In the genomic region with DNA sequence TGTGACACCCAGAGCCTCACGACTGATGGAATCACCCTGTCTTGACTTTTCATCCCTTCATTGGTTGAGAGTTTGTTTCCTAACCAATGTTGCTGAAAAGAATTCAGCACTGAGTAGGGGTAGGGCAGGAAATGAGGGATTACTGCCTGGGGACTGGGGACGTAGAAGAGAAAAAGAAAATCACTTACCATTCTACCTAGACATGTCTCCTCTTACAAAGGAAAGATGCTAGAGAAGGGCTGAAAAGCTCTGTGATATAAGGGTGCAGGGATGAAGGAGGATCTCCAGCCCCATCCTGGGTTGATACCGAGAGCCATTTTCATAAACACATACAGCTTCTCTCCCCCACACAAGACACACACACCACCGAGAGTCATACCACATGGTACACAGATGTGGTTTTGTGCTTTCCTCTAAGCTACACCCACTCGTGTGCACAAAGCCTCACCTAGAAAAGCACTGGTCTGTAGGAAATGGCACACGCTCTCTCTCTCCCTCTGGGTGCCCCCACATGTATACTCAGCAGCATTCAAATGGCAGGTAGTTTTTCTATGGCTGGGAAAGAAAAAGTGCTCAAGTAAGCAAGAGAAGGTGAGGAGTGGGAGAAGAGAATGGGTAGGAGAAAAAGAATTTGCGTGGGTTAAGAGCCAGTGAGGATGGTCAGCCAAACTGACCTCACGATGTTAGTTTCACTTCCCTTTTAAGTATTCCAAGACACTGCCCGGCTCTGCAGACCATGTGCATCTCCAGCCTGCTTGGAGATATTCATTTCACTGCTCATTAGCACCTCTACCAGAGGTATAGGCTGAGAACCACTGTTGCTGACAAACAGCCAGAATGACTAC, we compare ENCODE assay signal across 8 cellular contexts.
DNase-seq lines count a peak whose midpoint lies in the region; ATAC-seq, FAIRE-seq and TF ChIP-seq lines count a peak whose summit lies in the region.

No MANE protein-coding gene starts in this region.

- intact Hi-C loops in HepG2 (cut with micrococcal nuclease; ENCODE audit: unreplicated experiment), result no loop called here

- 43% methylated on average over 9 of the region's 9 CpGs for WGBS in HepG2 (ENCODE audit: low lambda C conversion rate)

- POLR2A ChIA-PET in HepG2 (lab: Yijun Ruan, JAX), result no interaction called here

- FAIRE-seq in HepG2 (lab: Jason Lieb, UNC) (no peak), H54 (lab: Jason Lieb, UNC) (no peak)

- no peak overlapping the region for H3K9ac ChIP-seq in HepG2 (ENCODE audit: insufficient read depth, low read depth, low read length)
- H3K9ac ChIP-seq in subcutaneous abdominal adipose tissue (ENCODE audit: low read length in 5 of 5), result peak overlapping the region in 2 of 5 donors; percentile 18 to 46

- H3K4me2 ChIP-seq in HepG2 (ENCODE audit: low read depth, low read length), result peak overlapping the region; percentile 37; the same call in 1 of the 2 replicates

- H3K4me1 ChIP-seq in HepG2 (ENCODE audit: insufficient read depth, low read length) (no peaks in the 10 kb centered on the region), subcutaneous abdominal adipose tissue (ENCODE audit: control insufficient read depth in 5 of 5, insufficient read depth in 5 of 5, low read length in 5 of 5) (peaks cover 2 to 19% (median 9%) of the 10 kb centered on the region in 5 donors)

- no peak for TF ChIP-seq POLR2A in HepG2 (IDR thresholded peaks at IDR 0.05; ENCODE audit: insufficient read depth in 1 of 2, low read depth in 2 of 2, low read length in 2 of 2)
- TF ChIP-seq POLR2A in H54 (IDR thresholded peaks at IDR 0.05; ENCODE audit: low read depth, low read length), result no peak

- TF ChIP-seq CTCF in HepG2 (CRISPR knock-in tag; IDR thresholded peaks at IDR 0.05), result no peak

- in situ Hi-C loops in HepG2 (cut with HindIII; ENCODE audit: extremely low pct_ligation_motif_present, low pct_unique_long_range_greater_than_20kb), result no loop called here

- H3K4me3 ChIP-seq in HepG2 (replicated peaks in 1 of 3; ENCODE audit: insufficient read depth in 1 of 3, low read depth in 2 of 3, low read length in 3 of 3), result no peak overlapping the region
- peak overlapping the region; percentile 33 to 50 (median 45) for H3K4me3 ChIP-seq in subcutaneous abdominal adipose tissue (ENCODE audit: low read depth in 1 of 5, low read length in 5 of 5)

- no TSS peak for BruUV-seq in HepG2 (replicated peaks; lab: Mats Ljungman, UMichigan)

- H2AFZ ChIP-seq in HepG2 (ENCODE audit: low read length), result no peak overlapping the region

- H3K9me3 ChIP-seq in HepG2 (ENCODE audit: low read length) (no peaks in the 10 kb centered on the region), subcutaneous abdominal adipose tissue (ENCODE audit: control insufficient read depth in 5 of 5, low read length in 5 of 5) (no peaks in the 10 kb centered on the region)

- ATAC-seq in HG02973 (IDR thresholded peaks at IDR 0.05; ENCODE audit: unreplicated experiment) (peak; percentile 65), HepG2 (no peak; the same call in 2 of the 3 replicates)

- TF ChIP-seq EP300 in HepG2 (IDR thresholded peaks at IDR 0.05; ENCODE audit: low read depth in 2 of 2, low read length in 2 of 2) (no peak), HepG2 (CRISPR knock-in tag; IDR thresholded peaks at IDR 0.05; ENCODE audit: borderline replicate concordance) (no peak)

- H3K36me3 ChIP-seq in HepG2 (replicated peaks in 1 of 2; ENCODE audit: control insufficient read depth in 1 of 2, insufficient read depth in 2 of 2, low read length in 2 of 2) (no peaks in the 10 kb centered on the region), subcutaneous abdominal adipose tissue (ENCODE audit: control insufficient read depth in 5 of 5, insufficient read depth in 5 of 5, low read length in 5 of 5) (peaks cover 0 to 10% (median 5%) of the 10 kb centered on the region in 5 donors)

- no peaks in the 10 kb centered on the region for H4K20me1 ChIP-seq in HepG2 (ENCODE audit: insufficient read depth, low read length)

- TF ChIP-seq RAD21 in HepG2 (CRISPR knock-in tag; IDR thresholded peaks at IDR 0.05), result no peak

- H3K79me2 ChIP-seq in HepG2 (ENCODE audit: insufficient read depth, low read length), result no peaks in the 10 kb centered on the region

- CTCF ChIA-PET in HepG2 (lab: Yijun Ruan, JAX; ENCODE audit: low intra/inter-chr PET ratio, low total read pairs), result no interaction called here

- peak; percentile 45 for DNase-seq in ELR (ENCODE audit: low read depth)
- peak; percentile 39 for DNase-seq in activated naive CD4-positive, alpha-beta T cell treated with anti-CD3 and anti-CD28 coated beads, Interleukin-2, amount 50 U/mL, for 16 hours
- DNase-seq in HepG2 (ENCODE audit: low spot score), result no peak
- no peak for DNase-seq in H54 (ENCODE audit: insufficient read length, low spot score)
- DNase-seq in OCI-M2 (lab: John Stamatoyannopoulos, UW; ENCODE audit: unreplicated experiment), result no peak
- no peak for DNase-seq in NCI-H1930 (lab: John Stamatoyannopoulos, UW)

- H3K27ac ChIP-seq in HepG2 (ENCODE audit: extremely low read length, insufficient read depth, low read length), result no peak overlapping the region
- peak overlapping the region; percentile 13 for H3K27ac ChIP-seq in subcutaneous abdominal adipose tissue (ENCODE audit: low read depth, low read length)

- no peaks in the 10 kb centered on the region for H3K27me3 ChIP-seq in HepG2 (ENCODE audit: control insufficient read depth in 1 of 2, insufficient read depth in 2 of 2, low read length in 2 of 2)
- H3K27me3 ChIP-seq in subcutaneous abdominal adipose tissue (ENCODE audit: control insufficient read depth in 5 of 5, insufficient read depth in 4 of 5, low read length in 5 of 5), result no peaks in the 10 kb centered on the region

TF ChIP-seq in HepG2, 621 proteins besides CTCF, POLR2A, EP300 and RAD21 (continues in another document):
- TF ChIP-seq, protein P1, sequence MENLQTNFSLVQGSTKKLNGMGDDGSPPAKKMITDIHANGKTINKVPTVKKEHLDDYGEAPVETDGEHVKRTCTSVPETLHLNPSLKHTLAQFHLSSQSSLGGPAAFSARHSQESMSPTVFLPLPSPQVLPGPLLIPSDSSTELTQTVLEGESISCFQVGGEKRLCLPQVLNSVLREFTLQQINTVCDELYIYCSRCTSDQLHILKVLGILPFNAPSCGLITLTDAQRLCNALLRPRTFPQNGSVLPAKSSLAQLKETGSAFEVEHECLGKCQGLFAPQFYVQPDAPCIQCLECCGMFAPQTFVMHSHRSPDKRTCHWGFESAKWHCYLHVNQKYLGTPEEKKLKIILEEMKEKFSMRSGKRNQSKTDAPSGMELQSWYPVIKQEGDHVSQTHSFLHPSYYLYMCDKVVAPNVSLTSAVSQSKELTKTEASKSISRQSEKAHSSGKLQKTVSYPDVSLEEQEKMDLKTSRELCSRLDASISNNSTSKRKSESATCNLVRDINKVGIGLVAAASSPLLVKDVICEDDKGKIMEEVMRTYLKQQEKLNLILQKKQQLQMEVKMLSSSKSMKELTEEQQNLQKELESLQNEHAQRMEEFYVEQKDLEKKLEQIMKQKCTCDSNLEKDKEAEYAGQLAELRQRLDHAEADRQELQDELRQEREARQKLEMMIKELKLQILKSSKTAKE (CRISPR knock-in tag; IDR thresholded peaks at IDR 0.05; ENCODE audit: borderline replicate concordance), result no peak
- TF ChIP-seq JARID2 (CRISPR knock-in tag; IDR thresholded peaks at IDR 0.05; ENCODE audit: insufficient replicate concordance), result no peak
- TF ChIP-seq, protein P2, sequence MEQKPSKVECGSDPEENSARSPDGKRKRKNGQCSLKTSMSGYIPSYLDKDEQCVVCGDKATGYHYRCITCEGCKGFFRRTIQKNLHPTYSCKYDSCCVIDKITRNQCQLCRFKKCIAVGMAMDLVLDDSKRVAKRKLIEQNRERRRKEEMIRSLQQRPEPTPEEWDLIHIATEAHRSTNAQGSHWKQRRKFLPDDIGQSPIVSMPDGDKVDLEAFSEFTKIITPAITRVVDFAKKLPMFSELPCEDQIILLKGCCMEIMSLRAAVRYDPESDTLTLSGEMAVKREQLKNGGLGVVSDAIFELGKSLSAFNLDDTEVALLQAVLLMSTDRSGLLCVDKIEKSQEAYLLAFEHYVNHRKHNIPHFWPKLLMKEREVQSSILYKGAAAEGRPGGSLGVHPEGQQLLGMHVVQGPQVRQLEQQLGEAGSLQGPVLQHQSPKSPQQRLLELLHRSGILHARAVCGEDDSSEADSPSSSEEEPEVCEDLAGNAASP (CRISPR knock-in tag; IDR thresholded peaks at IDR 0.05; ENCODE audit: borderline replicate concordance), result no peak
- TF ChIP-seq ARNT (IDR thresholded peaks at IDR 0.05), result no peak
- no peak for TF ChIP-seq MAFG (CRISPR knock-in tag; IDR thresholded peaks at IDR 0.05)

Comparison
In these comparisons a context has a peak if more than half of its experiments do, and no peak if none do; other contexts are left out.
1. DNase-seq: peak in ELR (single experiment) and activated naive CD4-positive, alpha-beta T cell treated with anti-CD3 and anti-CD28 coated beads, Interleukin-2, amount 50 U/mL, for 16 hours (single experiment); none in HepG2 (single experiment), H54 (single experiment), OCI-M2 (single experiment) and NCI-H1930 (0 of 2).
2. H3K4me3 ChIP-seq: peak in subcutaneous abdominal adipose tissue (5 of 5); none in HepG2 (0 of 3).